24 cellular contexts compared by ENCODE assay signal in the genomic region with DNA sequence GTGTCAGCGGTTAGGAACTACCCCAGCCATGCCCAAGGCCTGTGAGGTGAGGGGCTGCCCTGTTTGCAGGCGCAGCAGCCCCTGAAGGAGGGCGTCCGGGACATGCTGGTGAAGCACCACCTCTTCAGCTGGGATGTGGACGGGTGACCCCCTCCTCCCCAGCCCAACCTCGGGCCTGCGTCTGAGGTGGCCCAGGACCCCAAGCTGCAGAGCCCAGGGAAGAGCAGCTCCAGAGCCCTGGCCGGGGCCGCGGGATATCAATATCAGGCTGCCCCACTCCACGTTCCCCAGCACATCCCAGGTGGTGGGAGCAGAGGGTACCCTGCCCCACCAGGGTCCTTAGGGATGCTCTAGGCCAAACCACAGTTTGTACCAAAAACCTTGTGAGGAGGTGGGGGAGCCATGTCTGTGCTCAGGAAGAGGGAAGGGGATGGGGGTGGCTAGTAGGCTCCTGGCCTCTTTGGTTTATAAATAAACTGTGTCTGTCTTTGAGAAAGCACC. TPM values are rescaled to one million over a fixed set of nuclear protein-coding genes. Genes with fewer than 3 reads are reported as not detected.
A peak's percentile ranks its signal among the peaks of the same experiment; 100 is the strongest.
DNase-seq lines count a peak whose midpoint lies in the region; ATAC-seq and TF ChIP-seq lines count a peak whose summit lies in the region.
"Had no signal": no experiment of that assay in that cellular context is flagged by ENCODE, and none has a peak within 500 bp of the region (broad histone marks: within the 10 kb centered on the region; RNA-seq: fewer than 3 reads in every experiment).

No MANE protein-coding gene starts in this region.

- POLR2A ChIA-PET in activated CD4-positive, alpha-beta memory T cell treated with anti-CD3 and anti-CD28 coated beads, Interleukin-2, amount 10 ng/mL, durations not matched to agents 7 days and 5 days (lab: Charles Lee) = interaction anchor here (1.2 kb wide), 1 partner anchor 86 kb away, joined by 3 read pairs; no protein-coding TSS in a partner anchor

- H3K9me3 Mint-ChIP-seq in activated CD4-positive, alpha-beta memory T cell treated with anti-CD3 and anti-CD28 coated beads, Interleukin-2, amount 10 ng/mL, durations not matched to agents 7 days and 5 days = no peaks in the 10 kb centered on the region
- H3K9me3 Mint-ChIP-seq: activated naive CD4-positive, alpha-beta T cell treated with anti-CD3 and anti-CD28 coated beads, Interleukin-2, amount 10 ng/mL, durations not matched to agents 7 days and 5 days; activated T-cell treated with anti-CD3 and anti-CD28 coated beads, Interleukin-2, amount 50 U/mL, for 4 hours; central memory CD8-positive, alpha-beta T cell; WTC11 had no signal

- no peaks in the 10 kb centered on the region for H4K20me1 ChIP-seq in SU-DHL-6 (ENCODE audit: low read depth, low read length)

- ATAC-seq in left cardiac atrium (no peak), lower lobe of right lung (no peak)
- ATAC-seq: WTC11 had no signal

- no peaks in the 10 kb centered on the region for H3K27me3 Mint-ChIP-seq in activated CD4-positive, alpha-beta memory T cell treated with anti-CD3 and anti-CD28 coated beads, Interleukin-2, amount 10 ng/mL, durations not matched to agents 7 days and 5 days
- H3K27me3 Mint-ChIP-seq: activated naive CD4-positive, alpha-beta T cell treated with anti-CD3 and anti-CD28 coated beads, Interleukin-2, amount 10 ng/mL, durations not matched to agents 7 days and 5 days; central memory CD8-positive, alpha-beta T cell had no signal

- H3K27ac ChIP-seq in cardiac muscle cell (peak overlapping the region; percentile 60), SU-DHL-6 (ENCODE audit: low read depth, low read length) (peak overlapping the region; percentile 95), lower lobe of right lung (no peak overlapping the region)
- H3K27ac ChIP-seq: epithelial cell of prostate had no signal

- no peaks in the 10 kb centered on the region for H3K9me2 ChIP-seq in SU-DHL-6 (replicated peaks; ENCODE audit: insufficient read depth, low read length)

- H3K27me3 ChIP-seq in cardiac muscle cell (no peaks in the 10 kb centered on the region), SU-DHL-6 (ENCODE audit: low read length) (no peaks in the 10 kb centered on the region), lower lobe of right lung (ENCODE audit: low read depth) (no peaks in the 10 kb centered on the region)

- H3K4me3 Mint-ChIP-seq in activated CD4-positive, alpha-beta memory T cell treated with anti-CD3 and anti-CD28 coated beads, Interleukin-2, amount 10 ng/mL, durations not matched to agents 7 days and 5 days = no peak overlapping the region
- H3K4me3 Mint-ChIP-seq: activated naive CD4-positive, alpha-beta T cell treated with anti-CD3 and anti-CD28 coated beads, Interleukin-2, amount 10 ng/mL, durations not matched to agents 7 days and 5 days; activated T-cell treated with anti-CD3 and anti-CD28 coated beads, Interleukin-2, amount 50 U/mL, for 4 hours; central memory CD8-positive, alpha-beta T cell; WTC11 had no signal

- H3K36me3 ChIP-seq in cardiac muscle cell (peaks cover 13% of the 10 kb centered on the region), SU-DHL-6 (ENCODE audit: low read length) (no peaks in the 10 kb centered on the region), lower lobe of right lung (peaks cover 78% of the 10 kb centered on the region)

- intact Hi-C loops in left cardiac atrium (cut with DNase I) = no loop called here
- intact Hi-C loops in lower lobe of right lung (cut with DNase I) = no loop called here

- no peak for DNase-seq in cardiac muscle cell (ENCODE audit: low read depth in 1 of 2, low spot score in 1 of 2)
- no peak for DNase-seq in left cardiac atrium
- DNase-seq in lower lobe of right lung = peak; percentile 34
- no peak for DNase-seq in activated gamma-delta T cell treated with Interleukin-2 at 50 U/mL for 16 hours
- DNase-seq in GOT3 (lab: John Stamatoyannopoulos, UW) = no peak
- DNase-seq in activated CD4-positive, alpha-beta memory T cell treated with anti-CD3 and anti-CD28 coated beads, Interleukin-2, amount 10 ng/mL, durations not matched to agents 7 days and 5 days = no peak
- DNase-seq: activated naive CD4-positive, alpha-beta T cell treated with anti-CD3 and anti-CD28 coated beads, Interleukin-2, amount 10 ng/mL, durations not matched to agents 7 days and 5 days; activated T-cell treated with anti-CD3 and anti-CD28 coated beads, Interleukin-2, amount 50 U/mL, for 4 hours; C1 segment of cervical spinal cord; Calu3; DND-41; HCEC 1CT; kidney; NCI-H1105 treated with DMSO at 0.1 percent for 48 hours; NCI-H2029; NCI-H2227 treated with DMSO at 0.1 percent for 48 hours; NCI-H748 treated with DMSO at 0.1 percent for 48 hours; nucleus accumbens; SIG-M5 had no signal

- TF ChIP-seq CTCF in cardiac muscle cell (IDR thresholded peaks at IDR 0.05; ENCODE audit: low read depth, low read length) = no peak
- TF ChIP-seq CTCF in SU-DHL-6 (IDR thresholded peaks at IDR 0.05; ENCODE audit: insufficient read depth, low read length, poor library complexity, severe bottlenecking) = no peak
- TF ChIP-seq CTCF in lower lobe of right lung (IDR thresholded peaks at IDR 0.05) = no peak

- peaks cover 10% of the 10 kb centered on the region for H3K4me1 Mint-ChIP-seq in activated CD4-positive, alpha-beta memory T cell treated with anti-CD3 and anti-CD28 coated beads, Interleukin-2, amount 10 ng/mL, durations not matched to agents 7 days and 5 days
- H3K4me1 Mint-ChIP-seq: WTC11 had no signal

- peaks cover 45% of the 10 kb centered on the region for H3K36me3 Mint-ChIP-seq in activated CD4-positive, alpha-beta memory T cell treated with anti-CD3 and anti-CD28 coated beads, Interleukin-2, amount 10 ng/mL, durations not matched to agents 7 days and 5 days (ENCODE audit: low read depth)

- H3K9me3 ChIP-seq in cardiac muscle cell (ENCODE audit: low read depth) (no peaks in the 10 kb centered on the region), SU-DHL-6 (ENCODE audit: insufficient read depth, low read length) (no peaks in the 10 kb centered on the region), lower lobe of right lung (no peaks in the 10 kb centered on the region)

- CTCF ChIA-PET in activated CD4-positive, alpha-beta memory T cell treated with anti-CD3 and anti-CD28 coated beads, Interleukin-2, amount 10 ng/mL, durations not matched to agents 7 days and 5 days (lab: Charles Lee) = no interaction called here

- H3K79me2 ChIP-seq in SU-DHL-6 (ENCODE audit: insufficient read depth, low read length) = no peaks in the 10 kb centered on the region

- H3K4me1 ChIP-seq in cardiac muscle cell (ENCODE audit: low read depth) = no peaks in the 10 kb centered on the region
- H3K4me1 ChIP-seq in lower lobe of right lung = no peaks in the 10 kb centered on the region

- no peak overlapping the region for H3K9ac ChIP-seq in SU-DHL-6 (ENCODE audit: low read length)

- H2AFZ ChIP-seq in SU-DHL-6 (ENCODE audit: low read depth, low read length, severe bottlenecking) = no peak overlapping the region

- H3K27ac Mint-ChIP-seq in activated CD4-positive, alpha-beta memory T cell treated with anti-CD3 and anti-CD28 coated beads, Interleukin-2, amount 10 ng/mL, durations not matched to agents 7 days and 5 days = no peak overlapping the region
- H3K27ac Mint-ChIP-seq: activated naive CD4-positive, alpha-beta T cell treated with anti-CD3 and anti-CD28 coated beads, Interleukin-2, amount 10 ng/mL, durations not matched to agents 7 days and 5 days; WTC11 had no signal

- no peak overlapping the region for H3K4me2 ChIP-seq in SU-DHL-6 (ENCODE audit: low read depth, low read length, poor library complexity, severe bottlenecking)

- no peak overlapping the region for H3K4me3 ChIP-seq in cardiac muscle cell
- no peak overlapping the region for H3K4me3 ChIP-seq in SU-DHL-6 (ENCODE audit: insufficient read depth, low read length, poor library complexity, severe bottlenecking)
- no peak overlapping the region for H3K4me3 ChIP-seq in lower lobe of right lung
- H3K4me3 ChIP-seq: lung had no signal

- peaks cover 60% of the 10 kb centered on the region for H3F3A ChIP-seq in SU-DHL-6 (ENCODE audit: insufficient read depth)

RNA-seq across cellular contexts. Expression of a gene that starts 39.3 kb away (rescaled TPM):
- 85.2 and 96.0 TPM in 2 replicates for total RNA-seq in cardiac muscle cell
- polyA plus RNA-seq in cardiac muscle cell = 115 and 152 TPM in 2 replicates
- 10 to 100 TPM; 39.1 to 45.3 TPM for total RNA-seq in left cardiac atrium
- total RNA-seq in lower lobe of right lung = 80.3 TPM
- 10 to 100 TPM; 70.0 to 72.2 TPM for total RNA-seq in activated CD4-positive, alpha-beta memory T cell treated with anti-CD3 and anti-CD28 coated beads, Interleukin-2, amount 10 ng/mL, durations not matched to agents 7 days and 5 days
